ENCODE assay signal across 1 cellular context in the genomic region with DNA sequence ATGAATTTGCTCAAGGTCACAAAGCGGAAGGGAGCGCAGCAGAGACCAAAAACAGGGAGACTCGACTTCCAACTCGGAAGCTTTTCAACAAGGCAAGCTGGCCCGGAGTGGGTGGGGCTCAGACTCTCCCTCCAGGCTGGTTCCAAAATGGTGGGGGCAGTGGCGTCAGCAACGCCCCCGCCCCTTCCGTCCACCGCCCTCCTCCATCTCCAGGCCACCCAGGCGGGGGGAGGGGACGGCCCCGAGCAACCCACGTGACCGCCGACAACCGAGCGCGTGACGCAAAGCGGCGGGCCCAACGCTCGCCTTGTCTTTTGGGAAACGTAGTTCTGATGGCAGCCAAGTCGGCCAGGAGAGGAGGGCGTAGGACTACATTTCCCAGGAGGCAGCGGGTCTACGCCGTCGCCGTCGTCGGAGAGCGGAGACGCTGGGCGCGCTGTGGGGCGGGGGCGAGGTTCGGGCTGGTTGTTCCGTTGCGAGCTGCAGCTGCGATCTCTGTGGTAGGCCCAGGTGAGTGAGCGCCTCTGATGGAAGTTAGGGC.
TF ChIP-seq lines count a peak whose summit lies in the region.

A gene with protein sequence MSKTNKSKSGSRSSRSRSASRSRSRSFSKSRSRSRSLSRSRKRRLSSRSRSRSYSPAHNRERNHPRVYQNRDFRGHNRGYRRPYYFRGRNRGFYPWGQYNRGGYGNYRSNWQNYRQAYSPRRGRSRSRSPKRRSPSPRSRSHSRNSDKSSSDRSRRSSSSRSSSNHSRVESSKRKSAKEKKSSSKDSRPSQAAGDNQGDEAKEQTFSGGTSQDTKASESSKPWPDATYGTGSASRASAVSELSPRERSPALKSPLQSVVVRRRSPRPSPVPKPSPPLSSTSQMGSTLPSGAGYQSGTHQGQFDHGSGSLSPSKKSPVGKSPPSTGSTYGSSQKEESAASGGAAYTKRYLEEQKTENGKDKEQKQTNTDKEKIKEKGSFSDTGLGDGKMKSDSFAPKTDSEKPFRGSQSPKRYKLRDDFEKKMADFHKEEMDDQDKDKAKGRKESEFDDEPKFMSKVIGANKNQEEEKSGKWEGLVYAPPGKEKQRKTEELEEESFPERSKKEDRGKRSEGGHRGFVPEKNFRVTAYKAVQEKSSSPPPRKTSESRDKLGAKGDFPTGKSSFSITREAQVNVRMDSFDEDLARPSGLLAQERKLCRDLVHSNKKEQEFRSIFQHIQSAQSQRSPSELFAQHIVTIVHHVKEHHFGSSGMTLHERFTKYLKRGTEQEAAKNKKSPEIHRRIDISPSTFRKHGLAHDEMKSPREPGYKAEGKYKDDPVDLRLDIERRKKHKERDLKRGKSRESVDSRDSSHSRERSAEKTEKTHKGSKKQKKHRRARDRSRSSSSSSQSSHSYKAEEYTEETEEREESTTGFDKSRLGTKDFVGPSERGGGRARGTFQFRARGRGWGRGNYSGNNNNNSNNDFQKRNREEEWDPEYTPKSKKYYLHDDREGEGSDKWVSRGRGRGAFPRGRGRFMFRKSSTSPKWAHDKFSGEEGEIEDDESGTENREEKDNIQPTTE (plus strand): TSS at position 448 of the 541 bp plus-strand sequence. CDS start 58,121 bp downstream, outside the sequence.

TF ChIP-seq in K562, 482 proteins besides CTCF, POLR2A, EP300 and RAD21 (continued from another document and continues in another):
- TF ChIP-seq, protein P1, sequence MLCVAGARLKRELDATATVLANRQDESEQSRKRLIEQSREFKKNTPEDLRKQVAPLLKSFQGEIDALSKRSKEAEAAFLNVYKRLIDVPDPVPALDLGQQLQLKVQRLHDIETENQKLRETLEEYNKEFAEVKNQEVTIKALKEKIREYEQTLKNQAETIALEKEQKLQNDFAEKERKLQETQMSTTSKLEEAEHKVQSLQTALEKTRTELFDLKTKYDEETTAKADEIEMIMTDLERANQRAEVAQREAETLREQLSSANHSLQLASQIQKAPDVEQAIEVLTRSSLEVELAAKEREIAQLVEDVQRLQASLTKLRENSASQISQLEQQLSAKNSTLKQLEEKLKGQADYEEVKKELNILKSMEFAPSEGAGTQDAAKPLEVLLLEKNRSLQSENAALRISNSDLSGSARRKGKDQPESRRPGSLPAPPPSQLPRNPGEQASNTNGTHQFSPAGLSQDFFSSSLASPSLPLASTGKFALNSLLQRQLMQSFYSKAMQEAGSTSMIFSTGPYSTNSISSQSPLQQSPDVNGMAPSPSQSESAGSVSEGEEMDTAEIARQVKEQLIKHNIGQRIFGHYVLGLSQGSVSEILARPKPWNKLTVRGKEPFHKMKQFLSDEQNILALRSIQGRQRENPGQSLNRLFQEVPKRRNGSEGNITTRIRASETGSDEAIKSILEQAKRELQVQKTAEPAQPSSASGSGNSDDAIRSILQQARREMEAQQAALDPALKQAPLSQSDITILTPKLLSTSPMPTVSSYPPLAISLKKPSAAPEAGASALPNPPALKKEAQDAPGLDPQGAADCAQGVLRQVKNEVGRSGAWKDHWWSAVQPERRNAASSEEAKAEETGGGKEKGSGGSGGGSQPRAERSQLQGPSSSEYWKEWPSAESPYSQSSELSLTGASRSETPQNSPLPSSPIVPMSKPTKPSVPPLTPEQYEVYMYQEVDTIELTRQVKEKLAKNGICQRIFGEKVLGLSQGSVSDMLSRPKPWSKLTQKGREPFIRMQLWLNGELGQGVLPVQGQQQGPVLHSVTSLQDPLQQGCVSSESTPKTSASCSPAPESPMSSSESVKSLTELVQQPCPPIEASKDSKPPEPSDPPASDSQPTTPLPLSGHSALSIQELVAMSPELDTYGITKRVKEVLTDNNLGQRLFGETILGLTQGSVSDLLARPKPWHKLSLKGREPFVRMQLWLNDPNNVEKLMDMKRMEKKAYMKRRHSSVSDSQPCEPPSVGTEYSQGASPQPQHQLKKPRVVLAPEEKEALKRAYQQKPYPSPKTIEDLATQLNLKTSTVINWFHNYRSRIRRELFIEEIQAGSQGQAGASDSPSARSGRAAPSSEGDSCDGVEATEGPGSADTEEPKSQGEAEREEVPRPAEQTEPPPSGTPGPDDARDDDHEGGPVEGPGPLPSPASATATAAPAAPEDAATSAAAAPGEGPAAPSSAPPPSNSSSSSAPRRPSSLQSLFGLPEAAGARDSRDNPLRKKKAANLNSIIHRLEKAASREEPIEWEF (CRISPR knock-in tag; IDR thresholded peaks at IDR 0.05): no peak
- TF ChIP-seq BCOR (IDR thresholded peaks at IDR 0.05): no peak
- no peak for TF ChIP-seq ZNF75A (CRISPR knock-in tag; IDR thresholded peaks at IDR 0.05)
- no peak for TF ChIP-seq STAG1 (CRISPR knock-in tag; IDR thresholded peaks at IDR 0.05; ENCODE audit: borderline replicate concordance)
- TF ChIP-seq, protein P2, sequence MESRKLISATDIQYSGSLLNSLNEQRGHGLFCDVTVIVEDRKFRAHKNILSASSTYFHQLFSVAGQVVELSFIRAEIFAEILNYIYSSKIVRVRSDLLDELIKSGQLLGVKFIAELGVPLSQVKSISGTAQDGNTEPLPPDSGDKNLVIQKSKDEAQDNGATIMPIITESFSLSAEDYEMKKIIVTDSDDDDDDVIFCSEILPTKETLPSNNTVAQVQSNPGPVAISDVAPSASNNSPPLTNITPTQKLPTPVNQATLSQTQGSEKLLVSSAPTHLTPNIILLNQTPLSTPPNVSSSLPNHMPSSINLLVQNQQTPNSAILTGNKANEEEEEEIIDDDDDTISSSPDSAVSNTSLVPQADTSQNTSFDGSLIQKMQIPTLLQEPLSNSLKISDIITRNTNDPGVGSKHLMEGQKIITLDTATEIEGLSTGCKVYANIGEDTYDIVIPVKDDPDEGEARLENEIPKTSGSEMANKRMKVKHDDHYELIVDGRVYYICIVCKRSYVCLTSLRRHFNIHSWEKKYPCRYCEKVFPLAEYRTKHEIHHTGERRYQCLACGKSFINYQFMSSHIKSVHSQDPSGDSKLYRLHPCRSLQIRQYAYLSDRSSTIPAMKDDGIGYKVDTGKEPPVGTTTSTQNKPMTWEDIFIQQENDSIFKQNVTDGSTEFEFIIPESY (CRISPR knock-in tag; IDR thresholded peaks at IDR 0.05): 0 out of 2 replicates have a peak, but pooled peaks have one; percentile 60
- TF ChIP-seq ZEB2 (IDR thresholded peaks at IDR 0.05): no peak
- peak; percentile 99 for TF ChIP-seq HCFC1 (IDR thresholded peaks at IDR 0.05; ENCODE audit: low read depth, low read length)
- TF ChIP-seq ZNF263 (CRISPR knock-in tag; IDR thresholded peaks at IDR 0.05; ENCODE audit: borderline replicate concordance): peak; percentile 68; the same call in 1 of the 2 replicates
- peak; percentile 99 for TF ChIP-seq SP1 (CRISPR knock-in tag; IDR thresholded peaks at IDR 0.05)
- TF ChIP-seq, protein P3, sequence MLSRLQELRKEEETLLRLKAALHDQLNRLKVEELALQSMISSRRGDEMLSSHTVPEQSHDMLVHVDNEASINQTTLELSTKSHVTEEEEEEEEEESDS (CRISPR knock-in tag; IDR thresholded peaks at IDR 0.05): no peak
- no peak for TF ChIP-seq MEF2D (tag; conservative IDR thresholded peaks at IDR 0.05; ENCODE audit: low read depth)
- peak; percentile 75; the same call in 1 of the 2 replicates for TF ChIP-seq LCOR (CRISPR knock-in tag; IDR thresholded peaks at IDR 0.05)
- TF ChIP-seq ZNF274 (IDR thresholded peaks at IDR 0.05; ENCODE audit: borderline replicate concordance, low read depth, low read length): no peak
- TF ChIP-seq, protein P4, sequence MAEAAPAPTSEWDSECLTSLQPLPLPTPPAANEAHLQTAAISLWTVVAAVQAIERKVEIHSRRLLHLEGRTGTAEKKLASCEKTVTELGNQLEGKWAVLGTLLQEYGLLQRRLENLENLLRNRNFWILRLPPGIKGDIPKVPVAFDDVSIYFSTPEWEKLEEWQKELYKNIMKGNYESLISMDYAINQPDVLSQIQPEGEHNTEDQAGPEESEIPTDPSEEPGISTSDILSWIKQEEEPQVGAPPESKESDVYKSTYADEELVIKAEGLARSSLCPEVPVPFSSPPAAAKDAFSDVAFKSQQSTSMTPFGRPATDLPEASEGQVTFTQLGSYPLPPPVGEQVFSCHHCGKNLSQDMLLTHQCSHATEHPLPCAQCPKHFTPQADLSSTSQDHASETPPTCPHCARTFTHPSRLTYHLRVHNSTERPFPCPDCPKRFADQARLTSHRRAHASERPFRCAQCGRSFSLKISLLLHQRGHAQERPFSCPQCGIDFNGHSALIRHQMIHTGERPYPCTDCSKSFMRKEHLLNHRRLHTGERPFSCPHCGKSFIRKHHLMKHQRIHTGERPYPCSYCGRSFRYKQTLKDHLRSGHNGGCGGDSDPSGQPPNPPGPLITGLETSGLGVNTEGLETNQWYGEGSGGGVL (CRISPR knock-in tag; IDR thresholded peaks at IDR 0.05): no peak
- TF ChIP-seq FOXA3 (CRISPR knock-in tag; conservative IDR thresholded peaks at IDR 0.05 in 1 of 2, IDR thresholded peaks at IDR 0.05 in 1 of 2): peak in 1 of 2 experiments; percentile 79; a peak in 1 of 4 replicates
- TF ChIP-seq, protein P5, sequence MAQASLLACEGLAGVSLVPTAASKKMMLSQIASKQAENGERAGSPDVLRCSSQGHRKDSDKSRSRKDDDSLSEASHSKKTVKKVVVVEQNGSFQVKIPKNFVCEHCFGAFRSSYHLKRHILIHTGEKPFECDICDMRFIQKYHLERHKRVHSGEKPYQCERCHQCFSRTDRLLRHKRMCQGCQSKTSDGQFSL (CRISPR knock-in tag; IDR thresholded peaks at IDR 0.05): no peak
- TF ChIP-seq, protein P5 (tag; IDR thresholded peaks at IDR 0.05): no peak
- TF ChIP-seq, protein P6, sequence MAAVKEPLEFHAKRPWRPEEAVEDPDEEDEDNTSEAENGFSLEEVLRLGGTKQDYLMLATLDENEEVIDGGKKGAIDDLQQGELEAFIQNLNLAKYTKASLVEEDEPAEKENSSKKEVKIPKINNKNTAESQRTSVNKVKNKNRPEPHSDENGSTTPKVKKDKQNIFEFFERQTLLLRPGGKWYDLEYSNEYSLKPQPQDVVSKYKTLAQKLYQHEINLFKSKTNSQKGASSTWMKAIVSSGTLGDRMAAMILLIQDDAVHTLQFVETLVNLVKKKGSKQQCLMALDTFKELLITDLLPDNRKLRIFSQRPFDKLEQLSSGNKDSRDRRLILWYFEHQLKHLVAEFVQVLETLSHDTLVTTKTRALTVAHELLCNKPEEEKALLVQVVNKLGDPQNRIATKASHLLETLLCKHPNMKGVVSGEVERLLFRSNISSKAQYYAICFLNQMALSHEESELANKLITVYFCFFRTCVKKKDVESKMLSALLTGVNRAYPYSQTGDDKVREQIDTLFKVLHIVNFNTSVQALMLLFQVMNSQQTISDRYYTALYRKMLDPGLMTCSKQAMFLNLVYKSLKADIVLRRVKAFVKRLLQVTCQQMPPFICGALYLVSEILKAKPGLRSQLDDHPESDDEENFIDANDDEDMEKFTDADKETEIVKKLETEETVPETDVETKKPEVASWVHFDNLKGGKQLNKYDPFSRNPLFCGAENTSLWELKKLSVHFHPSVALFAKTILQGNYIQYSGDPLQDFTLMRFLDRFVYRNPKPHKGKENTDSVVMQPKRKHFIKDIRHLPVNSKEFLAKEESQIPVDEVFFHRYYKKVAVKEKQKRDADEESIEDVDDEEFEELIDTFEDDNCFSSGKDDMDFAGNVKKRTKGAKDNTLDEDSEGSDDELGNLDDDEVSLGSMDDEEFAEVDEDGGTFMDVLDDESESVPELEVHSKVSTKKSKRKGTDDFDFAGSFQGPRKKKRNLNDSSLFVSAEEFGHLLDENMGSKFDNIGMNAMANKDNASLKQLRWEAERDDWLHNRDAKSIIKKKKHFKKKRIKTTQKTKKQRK (IDR thresholded peaks at IDR 0.05; ENCODE audit: borderline replicate concordance, low read depth, low read length): 0 out of 2 replicates have a peak, but pooled peaks have one; percentile 4
- no peak for TF ChIP-seq NONO (IDR thresholded peaks at IDR 0.05; ENCODE audit: low read depth in 2 of 2, low read length in 1 of 2)
- 0 out of 2 replicates have a peak, but pooled peaks have one; percentile 15 for TF ChIP-seq DMBX1 (CRISPR knock-in tag; IDR thresholded peaks at IDR 0.05; ENCODE audit: borderline replicate concordance)
- no peak for TF ChIP-seq SMAD4 (CRISPR knock-in tag; conservative IDR thresholded peaks at IDR 0.05)
- TF ChIP-seq YY1 (IDR thresholded peaks at IDR 0.05; ENCODE audit: borderline replicate concordance in 1 of 3, control insufficient read depth in 1 of 3, extremely low read depth in 1 of 3, insufficient read depth in 3 of 3, insufficient read length in 1 of 3, insufficient replicate concordance in 2 of 3, low read depth in 1 of 3, low read length in 2 of 3): peak; percentile 75 to 94 (median 91)
- TF ChIP-seq CBFA2T2 (conservative IDR thresholded peaks at IDR 0.05): peak; percentile 96
- peak; percentile 3 for TF ChIP-seq NFYB (IDR thresholded peaks at IDR 0.05; ENCODE audit: extremely low read depth, insufficient read length)
- no peak for TF ChIP-seq ZNF586 (CRISPR knock-in tag; conservative IDR thresholded peaks at IDR 0.05)
- no peak for TF ChIP-seq STAT5B (CRISPR knock-in tag; IDR thresholded peaks at IDR 0.05)
- no peak for TF ChIP-seq CHD4 (IDR thresholded peaks at IDR 0.05; ENCODE audit: insufficient read depth, insufficient replicate concordance, low read depth, low read length, poor library complexity, severe bottlenecking)
- no peak for TF ChIP-seq SRSF9 (IDR thresholded peaks at IDR 0.05; ENCODE audit: borderline replicate concordance, low read depth, low read length)
- TF ChIP-seq ZNF133 (CRISPR knock-in tag; IDR thresholded peaks at IDR 0.05): no peak
- no peak for TF ChIP-seq ZNF57 (CRISPR knock-in tag; IDR thresholded peaks at IDR 0.05)
- TF ChIP-seq, protein P7, sequence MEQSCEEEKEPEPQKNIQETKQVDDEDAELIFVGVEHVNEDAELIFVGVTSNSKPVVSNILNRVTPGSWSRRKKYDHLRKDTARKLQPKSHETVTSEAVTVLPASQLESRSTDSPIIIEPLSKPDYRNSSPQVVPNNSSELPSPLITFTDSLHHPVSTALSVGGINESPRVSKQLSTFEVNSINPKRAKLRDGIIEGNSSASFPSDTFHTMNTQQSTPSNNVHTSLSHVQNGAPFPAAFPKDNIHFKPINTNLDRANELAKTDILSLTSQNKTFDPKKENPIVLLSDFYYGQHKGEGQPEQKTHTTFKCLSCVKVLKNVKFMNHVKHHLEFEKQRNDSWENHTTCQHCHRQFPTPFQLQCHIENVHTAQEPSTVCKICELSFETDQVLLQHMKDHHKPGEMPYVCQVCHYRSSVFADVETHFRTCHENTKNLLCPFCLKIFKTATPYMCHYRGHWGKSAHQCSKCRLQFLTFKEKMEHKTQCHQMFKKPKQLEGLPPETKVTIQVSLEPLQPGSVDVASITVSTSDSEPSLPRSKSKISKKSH (CRISPR knock-in tag; IDR thresholded peaks at IDR 0.05): no peak
- TF ChIP-seq ZNF3 (CRISPR knock-in tag; IDR thresholded peaks at IDR 0.05): no peak
- no peak for TF ChIP-seq ZNF174 (CRISPR knock-in tag; IDR thresholded peaks at IDR 0.05)
- no peak for TF ChIP-seq HNRNPUL1 (IDR thresholded peaks at IDR 0.05; ENCODE audit: low read length)
- no peak for TF ChIP-seq NR3C1 (CRISPR knock-in tag; IDR thresholded peaks at IDR 0.05)
- TF ChIP-seq NR4A1 (CRISPR knock-in tag; IDR thresholded peaks at IDR 0.05): 0 out of 2 replicates have a peak, but pooled peaks have one; percentile 82
- no peak for TF ChIP-seq NR4A1 (tag; IDR thresholded peaks at IDR 0.05)
- TF ChIP-seq ARNT (IDR thresholded peaks at IDR 0.05): no peak
